In the genomic region with DNA sequence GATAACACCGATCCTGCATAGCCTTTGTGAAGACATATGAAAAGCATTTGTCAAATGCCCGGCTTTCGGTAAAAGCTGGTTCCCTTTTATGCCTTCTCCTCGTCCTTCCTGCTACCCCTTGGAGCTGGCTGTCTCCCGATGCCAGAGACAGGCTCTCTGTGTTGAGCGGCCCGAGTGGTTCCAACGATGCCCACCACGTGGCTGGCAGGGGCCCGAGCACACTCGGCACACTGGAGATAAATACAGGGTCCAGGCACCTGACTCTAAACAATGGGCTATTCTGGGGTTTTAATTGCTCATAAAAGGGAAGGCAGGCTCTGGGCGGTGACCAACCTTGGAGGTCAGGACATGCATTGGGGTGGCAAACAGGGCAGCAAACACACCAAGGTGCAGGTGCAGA, we compare ENCODE assay signal across 19 cellular contexts.
DNase-seq lines count a peak whose midpoint lies in the region; ATAC-seq and TF ChIP-seq lines count a peak whose summit lies in the region.
"Had no signal": no experiment of that assay in that cellular context is flagged by ENCODE, and none has a peak within 500 bp of the region (broad histone marks: within the 10 kb centered on the region; RNA-seq: fewer than 3 reads in every experiment).

No MANE protein-coding gene starts in this region.

- H3K4me2 ChIP-seq in BLaER1 treated with 17β-estradiol and CSF1 and Interleukin-3, amounts not matched to agents 10 nM and 100 nM, result peak overlapping the region in 8 of 11 experiments; percentile 55 to 93 (median 84); a peak in 14 of 22 replicates
- H3K4me2 ChIP-seq: SK-N-SH had no signal

- H3K4me3 ChIP-seq in BLaER1 treated with 17β-estradiol and CSF1 and Interleukin-3, amounts not matched to agents 10 nM and 100 nM, result no peak overlapping the region
- no peak overlapping the region for H3K4me3 ChIP-seq in CD8-positive, alpha-beta T cell (ENCODE audit: low read depth, low read length)
- H3K4me3 ChIP-seq: GM23248 had no signal

- CTCF ChIA-PET in CD8-positive, alpha-beta T cell (lab: Charles Lee), result interaction anchor here (1.2 kb wide), 1 partner anchor 8 kb away, joined by 5 read pairs; no protein-coding TSS in a partner anchor

- no peaks in the 10 kb centered on the region for H3K9me3 Mint-ChIP-seq in memory B cell
- H3K9me3 Mint-ChIP-seq in stimulated activated effector memory CD8-positive, alpha-beta T cell treated with anti-CD3 and anti-CD28 coated beads, Interleukin-12 subunit alpha, Interleukin-12 subunit beta, amount 100 ng/mL, for 72 hours, result no peaks in the 10 kb centered on the region
- no peaks in the 10 kb centered on the region for H3K9me3 Mint-ChIP-seq in CD8-positive, alpha-beta T cell
- H3K9me3 Mint-ChIP-seq: T-helper 1 cell treated with Interleukin-12 subunit alpha and Interleukin-12 subunit beta and Interleukin-4 antibody, amounts not matched to agents 30 μg/mL and 1 μg/mL, for 36 hours had no signal

- intact Hi-C loops in CD8-positive, alpha-beta T cell (cut with DNase I, micrococcal nuclease), result no loop called here

- no peaks in the 10 kb centered on the region for H3K36me3 Mint-ChIP-seq in memory B cell
- H3K36me3 Mint-ChIP-seq in stimulated activated effector memory CD8-positive, alpha-beta T cell treated with anti-CD3 and anti-CD28 coated beads, Interleukin-12 subunit alpha, Interleukin-12 subunit beta, amount 100 ng/mL, for 72 hours, result no peaks in the 10 kb centered on the region
- no peaks in the 10 kb centered on the region for H3K36me3 Mint-ChIP-seq in CD8-positive, alpha-beta T cell

- no peak overlapping the region for H3K9ac ChIP-seq in BLaER1 treated with 17β-estradiol and CSF1 and Interleukin-3, amounts not matched to agents 10 nM and 100 nM
- H3K9ac ChIP-seq: GM23248, SK-N-SH had no signal

- peak overlapping the region; percentile 6 for H3K27ac Mint-ChIP-seq in memory B cell
- peak overlapping the region; percentile 24 for H3K27ac Mint-ChIP-seq in stimulated activated effector memory CD8-positive, alpha-beta T cell treated with anti-CD3 and anti-CD28 coated beads, Interleukin-12 subunit alpha, Interleukin-12 subunit beta, amount 100 ng/mL, for 72 hours
- no peak overlapping the region for H3K27ac Mint-ChIP-seq in CD8-positive, alpha-beta T cell
- H3K27ac Mint-ChIP-seq: B cell; T-helper 1 cell treated with Interleukin-12 subunit alpha and Interleukin-12 subunit beta and Interleukin-4 antibody, amounts not matched to agents 30 μg/mL and 1 μg/mL, for 36 hours had no signal

- H3K27me3 Mint-ChIP-seq in memory B cell, result peaks cover 1% of the 10 kb centered on the region
- no peaks in the 10 kb centered on the region for H3K27me3 Mint-ChIP-seq in CD8-positive, alpha-beta T cell (ENCODE audit: low read depth)
- H3K27me3 Mint-ChIP-seq: B cell had no signal

- no peaks in the 10 kb centered on the region for H3K9me3 ChIP-seq in BLaER1 treated with 17β-estradiol and CSF1 and Interleukin-3, amounts not matched to agents 10 nM and 100 nM (replicated peaks in 1 of 11)
- H3K9me3 ChIP-seq in CD8-positive, alpha-beta T cell (ENCODE audit: low read length), result no peaks in the 10 kb centered on the region
- H3K9me3 ChIP-seq: SK-N-SH had no signal

- H3K27me3 ChIP-seq in BLaER1 treated with 17β-estradiol and CSF1 and Interleukin-3, amounts not matched to agents 10 nM and 100 nM, result peaks cover 10 to 18% (median 14%) of the 10 kb centered on the region in 11 experiments; a peak in 21 of 22 replicates
- H3K27me3 ChIP-seq in CD8-positive, alpha-beta T cell (ENCODE audit: insufficient read depth, low read length), result no peaks in the 10 kb centered on the region

- H3K4me1 Mint-ChIP-seq in memory B cell, result peaks cover 14% of the 10 kb centered on the region
- H3K4me1 Mint-ChIP-seq in stimulated activated effector memory CD8-positive, alpha-beta T cell treated with anti-CD3 and anti-CD28 coated beads, Interleukin-12 subunit alpha, Interleukin-12 subunit beta, amount 100 ng/mL, for 72 hours, result peaks cover 45% of the 10 kb centered on the region
- H3K4me1 Mint-ChIP-seq in CD8-positive, alpha-beta T cell (ENCODE audit: low read depth), result no peaks in the 10 kb centered on the region

- TF ChIP-seq CTCF in CD8-positive, alpha-beta T cell (IDR thresholded peaks at IDR 0.05), result no peak

- ATAC-seq in memory B cell (ENCODE audit: low read depth), result no peak
- no peak for ATAC-seq in stimulated activated effector memory CD8-positive, alpha-beta T cell treated with anti-CD3 and anti-CD28 coated beads, Interleukin-12 subunit alpha, Interleukin-12 subunit beta, amount 100 ng/mL, for 72 hours
- no peak for ATAC-seq in CD8-positive, alpha-beta T cell
- no peak for ATAC-seq in GM19328 (IDR thresholded peaks at IDR 0.05; ENCODE audit: unreplicated experiment)
- ATAC-seq: PC-3 had no signal

- POLR2A ChIA-PET in CD8-positive, alpha-beta T cell (lab: Charles Lee), result no interaction called here

- no peak overlapping the region for H3K27ac ChIP-seq in BLaER1 treated with 17β-estradiol and CSF1 and Interleukin-3, amounts not matched to agents 10 nM and 100 nM
- H3K27ac ChIP-seq in CD8-positive, alpha-beta T cell (ENCODE audit: low read depth, low read length), result no peak overlapping the region
- H3K27ac ChIP-seq: GM23248 had no signal

- H3K36me3 ChIP-seq in BLaER1 treated with 17β-estradiol and CSF1 and Interleukin-3, amounts not matched to agents 10 nM and 100 nM, result no peaks in the 10 kb centered on the region
- H3K36me3 ChIP-seq in CD8-positive, alpha-beta T cell (ENCODE audit: insufficient read depth, low read length), result no peaks in the 10 kb centered on the region

- H3K4me1 ChIP-seq in BLaER1 treated with 17β-estradiol and CSF1 and Interleukin-3, amounts not matched to agents 10 nM and 100 nM, result peaks cover 70 to 100% (median 100%) of the 10 kb centered on the region in 10 experiments
- H3K4me1 ChIP-seq in CD8-positive, alpha-beta T cell (ENCODE audit: insufficient read depth, low read length), result no peaks in the 10 kb centered on the region

- DNase-seq in NCI-H774 (lab: John Stamatoyannopoulos, UW) (peak; percentile 22), memory B cell (ENCODE audit: low spot score in 2 of 2) (no peak)
- no peak for DNase-seq in stimulated activated effector memory CD8-positive, alpha-beta T cell treated with anti-CD3 and anti-CD28 coated beads, Interleukin-12 subunit alpha, Interleukin-12 subunit beta, amount 100 ng/mL, for 72 hours (ENCODE audit: low spot score in 2 of 2)
- DNase-seq in CD8-positive, alpha-beta T cell, result no peak
- DNase-seq in NK-92 treated with Interleukin-12 subunit alpha and Interleukin-12 subunit beta, amount 100 ng/mL, for 24 hours (lab: John Stamatoyannopoulos, UW), result no peak
- DNase-seq: GM23248, H7, NCI-H1048, NCI-H1436 treated with DMSO at 0.1 percent for 48 hours, NCI-H187 treated with DMSO at 0.1 percent for 48 hours, NCI-H446, NCI-H524 treated with DMSO at 0.1 percent for 48 hours, PC-3, SW 1271 had no signal

- no peaks in the 10 kb centered on the region for H4K20me1 ChIP-seq in BLaER1 treated with 17β-estradiol and CSF1 and Interleukin-3, amounts not matched to agents 10 nM and 100 nM

- no peak overlapping the region for H3K4me3 Mint-ChIP-seq in memory B cell
- H3K4me3 Mint-ChIP-seq in stimulated activated effector memory CD8-positive, alpha-beta T cell treated with anti-CD3 and anti-CD28 coated beads, Interleukin-12 subunit alpha, Interleukin-12 subunit beta, amount 100 ng/mL, for 72 hours, result no peak overlapping the region
- no peak overlapping the region for H3K4me3 Mint-ChIP-seq in CD8-positive, alpha-beta T cell
- H3K4me3 Mint-ChIP-seq: B cell; T-helper 1 cell treated with Interleukin-12 subunit alpha and Interleukin-12 subunit beta and Interleukin-4 antibody, amounts not matched to agents 30 μg/mL and 1 μg/mL, for 36 hours had no signal
